ENCODE assay signal across 11 cellular contexts in genomic region chr3:58048301-58048700, GRCh38. TPM values are rescaled to one million over a fixed set of nuclear protein-coding genes. Genes with fewer than 3 reads are reported as not detected.
DNase-seq lines count a peak whose midpoint lies in the region; ATAC-seq, FAIRE-seq and TF ChIP-seq lines count a peak whose summit lies in the region.
"Had no signal": no experiment of that assay in that cellular context is flagged by ENCODE, and none has a peak within 500 bp of the region (broad histone marks: within the 10 kb centered on the region; RNA-seq: fewer than 3 reads in every experiment).

No MANE protein-coding gene starts in this region.

- H3K27me3 ChIP-seq in astrocyte (ENCODE audit: insufficient read depth, low read length) (no peaks in the 10 kb centered on the region), iPS-20b (ENCODE audit: insufficient read depth, low read length) (no peaks in the 10 kb centered on the region), skeletal muscle satellite cell (ENCODE audit: control insufficient read depth, insufficient read depth, low read length) (no peaks in the 10 kb centered on the region)
- H3K27me3 ChIP-seq in CD8-positive, alpha-beta memory T cell (ENCODE audit: insufficient read depth, low read length, poor library complexity, severe bottlenecking) = no peaks in the 10 kb centered on the region

- H3K27me3 Mint-ChIP-seq in astrocyte (ENCODE audit: low read depth, unreplicated experiment) = no peaks in the 10 kb centered on the region
- H3K27me3 Mint-ChIP-seq in CD8-positive, alpha-beta memory T cell = peaks cover 0 to 2% of the 10 kb centered on the region in 2 donors

- no peak for FAIRE-seq in astrocyte (lab: Jason Lieb, UNC)
- FAIRE-seq: islet of Langerhans had no signal

- no peaks in the 10 kb centered on the region for H3K9me3 Mint-ChIP-seq in astrocyte (ENCODE audit: unreplicated experiment)
- H3K9me3 Mint-ChIP-seq in CD8-positive, alpha-beta memory T cell = no peaks in the 10 kb centered on the region
- H3K9me3 Mint-ChIP-seq: brain had no signal

- H3K4me2 ChIP-seq in astrocyte (ENCODE audit: low read length) (peak overlapping the region; percentile 66), skeletal muscle satellite cell (ENCODE audit: low read length) (no peak overlapping the region)

- H2AFZ ChIP-seq in astrocyte (ENCODE audit: low read depth, low read length) = no peak overlapping the region

- H3K27ac ChIP-seq in astrocyte (ENCODE audit: low read depth, low read length) (peak overlapping the region; percentile 93), iPS-20b (ENCODE audit: low read length) (peak overlapping the region; percentile 36)
- no peak overlapping the region for H3K27ac ChIP-seq in CD8-positive, alpha-beta memory T cell (ENCODE audit: low read depth, low read length)

- no peak overlapping the region for H3K4me3 ChIP-seq in astrocyte (ENCODE audit: insufficient read depth, low read depth, low read length)
- H3K4me3 ChIP-seq in iPS-20b (ENCODE audit: low read length) = no peak overlapping the region
- no peak overlapping the region for H3K4me3 ChIP-seq in skeletal muscle satellite cell (ENCODE audit: low read length)
- no peak overlapping the region for H3K4me3 ChIP-seq in CD8-positive, alpha-beta memory T cell (ENCODE audit: low read length)

- H4K20me1 ChIP-seq in astrocyte (ENCODE audit: insufficient read depth, low read length) = peaks cover 15% of the 10 kb centered on the region

- H3K9ac ChIP-seq in astrocyte (ENCODE audit: low read length) = peak overlapping the region; percentile 72
- H3K9ac ChIP-seq in iPS-20b (ENCODE audit: low read depth, low read length) = peak overlapping the region; percentile 58; the same call in 1 of the 2 replicates
- peak overlapping the region; percentile 5 for H3K9ac ChIP-seq in skeletal muscle satellite cell (ENCODE audit: low read depth, low read length)

- peaks cover 96% of the 10 kb centered on the region for H3K79me2 ChIP-seq in astrocyte (ENCODE audit: insufficient read depth, low read length)

- no peak for TF ChIP-seq CTCF in astrocyte (IDR thresholded peaks at IDR 0.05; ENCODE audit: insufficient read depth, low read depth, low read length)

- H3K36me3 ChIP-seq in astrocyte (ENCODE audit: insufficient read depth, low read length) = no peaks in the 10 kb centered on the region
- no peaks in the 10 kb centered on the region for H3K36me3 ChIP-seq in iPS-20b (ENCODE audit: insufficient read depth, low read depth, low read length)
- no peaks in the 10 kb centered on the region for H3K36me3 ChIP-seq in skeletal muscle satellite cell (ENCODE audit: insufficient read depth, low read length)
- H3K36me3 ChIP-seq in CD8-positive, alpha-beta memory T cell (ENCODE audit: insufficient read depth, low read length) = no peaks in the 10 kb centered on the region

- H3K27ac Mint-ChIP-seq in astrocyte (ENCODE audit: unreplicated experiment) = peak overlapping the region; percentile 99
- H3K27ac Mint-ChIP-seq in CD8-positive, alpha-beta memory T cell = peak overlapping the region in 1 of 8 donors; percentile 12

- no peak for TF ChIP-seq POLR2A in GM18505 (IDR thresholded peaks at IDR 0.05; ENCODE audit: borderline replicate concordance, extremely low read depth, insufficient read depth, insufficient read length)

- H3K4me1 Mint-ChIP-seq in astrocyte (ENCODE audit: low read depth, unreplicated experiment) = peaks cover 79% of the 10 kb centered on the region
- peaks cover 0 to 5% (median 4%) of the 10 kb centered on the region in 3 donors for H3K4me1 Mint-ChIP-seq in CD8-positive, alpha-beta memory T cell

- POLR2A ChIA-PET in CD8-positive, alpha-beta memory T cell (lab: Charles Lee) = no interaction called here

- H3K9me3 ChIP-seq in astrocyte (ENCODE audit: insufficient read depth, low read depth, low read length) = no peaks in the 10 kb centered on the region
- no peaks in the 10 kb centered on the region for H3K9me3 ChIP-seq in iPS-20b (ENCODE audit: insufficient read depth, low read depth, low read length)
- no peaks in the 10 kb centered on the region for H3K9me3 ChIP-seq in skeletal muscle satellite cell (replicated peaks; ENCODE audit: low read length)
- no peaks in the 10 kb centered on the region for H3K9me3 ChIP-seq in CD8-positive, alpha-beta memory T cell (ENCODE audit: low read length)

- CTCF ChIA-PET in CD8-positive, alpha-beta memory T cell (lab: Charles Lee) = no interaction called here

- DNase-seq in astrocyte (ENCODE audit: low read depth) = no peak
- no peak for DNase-seq in DMS 273 treated with DMSO at 0.1 percent for 48 hours (lab: John Stamatoyannopoulos, UW)
- DNase-seq in NCI-H146 treated with DMSO at 0.1 percent for 48 hours (lab: John Stamatoyannopoulos, UW; ENCODE audit: unreplicated experiment) = no peak
- DNase-seq in CD8-positive, alpha-beta memory T cell = no peak
- DNase-seq: NCI-H748 treated with DMSO at 0.1 percent for 48 hours had no signal

- peak overlapping the region; percentile 17 for H3K4me3 Mint-ChIP-seq in astrocyte (ENCODE audit: unreplicated experiment)
- no peak overlapping the region for H3K4me3 Mint-ChIP-seq in CD8-positive, alpha-beta memory T cell
- H3K4me3 Mint-ChIP-seq: brain had no signal

- H3K4me1 ChIP-seq in astrocyte (ENCODE audit: insufficient read depth, low read length) (peaks cover 79% of the 10 kb centered on the region), iPS-20b (ENCODE audit: insufficient read depth, low read length) (peaks cover 53% of the 10 kb centered on the region), skeletal muscle satellite cell (ENCODE audit: control insufficient read depth, insufficient read depth, low read length) (peaks cover 53% of the 10 kb centered on the region)
- H3K4me1 ChIP-seq in CD8-positive, alpha-beta memory T cell (ENCODE audit: insufficient read depth, low read length) = no peaks in the 10 kb centered on the region

- peak; percentile 45 for ATAC-seq in HG02759 (IDR thresholded peaks at IDR 0.05; ENCODE audit: unreplicated experiment)
- no peak for ATAC-seq in GM18505 (IDR thresholded peaks at IDR 0.05; ENCODE audit: unreplicated experiment)

- H3K36me3 Mint-ChIP-seq in astrocyte (ENCODE audit: low read depth, unreplicated experiment) = peaks cover 2% of the 10 kb centered on the region
- no peaks in the 10 kb centered on the region for H3K36me3 Mint-ChIP-seq in CD8-positive, alpha-beta memory T cell
- H3K36me3 Mint-ChIP-seq: brain had no signal

RNA-seq across cellular contexts. Expression of gene FLNB, which starts 40.1 kb away (rescaled TPM):
- 434 and 521 TPM in 2 replicates for total RNA-seq in astrocyte
- total RNA-seq in skeletal muscle satellite cell (2012; rRNA removed) = 79.3 and 86.2 TPM in 2 replicates
- 10 to 100 TPM; 11.5 to 12.8 TPM for total RNA-seq in CD8-positive, alpha-beta memory T cell
- polyA plus RNA-seq in CD8-positive, alpha-beta memory T cell = 12.2 TPM

Comparison
In these comparisons a context has a peak if more than half of its experiments do, and no peak if none do; other contexts are left out.
1. H3K9ac ChIP-seq: peak in every context shown above with its lines; median percentile 72 in astrocyte; 58 in iPS-20b; 5 in skeletal muscle satellite cell.
2. RNA of gene FLNB, which starts 40.1 kb away (total RNA-seq): 434 to 521 TPM in astrocyte; 11.5 to 12.8 TPM in CD8-positive, alpha-beta memory T cell; every median in the first group is over 10 times any median in the second.